Comparison of ENCODE assay signal across 11 cellular contexts in genomic region chr14:51534623-51535022, GRCh38.
A peak's percentile ranks its signal among the peaks of the same experiment; 100 is the strongest.
DNase-seq lines count a peak whose midpoint lies in the region; ATAC-seq and TF ChIP-seq lines count a peak whose summit lies in the region.
"Had no signal": no experiment of that assay in that cellular context is flagged by ENCODE, and none has a peak within 500 bp of the region (broad histone marks: within the 10 kb centered on the region; RNA-seq: fewer than 3 reads in every experiment).

No MANE protein-coding gene starts in this region.

- no peaks in the 10 kb centered on the region for H3K36me3 Mint-ChIP-seq in natural killer cell treated with Interleukin-12 subunit alpha and Interleukin-12 subunit beta and Interleukin-15 and Interleukin-18, amount 100 ng/mL, for 72 hours

- no peak overlapping the region for H3K4me3 ChIP-seq in fibroblast of villous mesenchyme (ENCODE audit: low read depth, low read length)

- no peak for ATAC-seq in natural killer cell treated with Interleukin-12 subunit alpha and Interleukin-12 subunit beta and Interleukin-15 and Interleukin-18, amount 100 ng/mL, for 72 hours

- H3K4me3 Mint-ChIP-seq in natural killer cell treated with Interleukin-12 subunit alpha and Interleukin-12 subunit beta and Interleukin-15 and Interleukin-18, amount 100 ng/mL, for 72 hours: no peak overlapping the region
- H3K4me3 Mint-ChIP-seq: T-helper 2 cell treated with Interferon-gamma antibody and Interleukin-4, amounts not matched to agents 5 μg/mL and 100 μg/mL, for 36 hours had no signal

- peaks cover 0 to 4% of the 10 kb centered on the region in 2 donors for H3K4me1 Mint-ChIP-seq in natural killer cell treated with Interleukin-12 subunit alpha and Interleukin-12 subunit beta and Interleukin-15 and Interleukin-18, amount 100 ng/mL, for 72 hours (ENCODE audit: low read depth in 2 of 2)

- H3K27ac Mint-ChIP-seq in natural killer cell treated with Interleukin-12 subunit alpha and Interleukin-12 subunit beta and Interleukin-15 and Interleukin-18, amount 100 ng/mL, for 72 hours: peak overlapping the region in 1 of 2 donors; percentile 27
- H3K27ac Mint-ChIP-seq: T-helper 2 cell treated with Interferon-gamma antibody and Interleukin-4, amounts not matched to agents 5 μg/mL and 100 μg/mL, for 36 hours had no signal

- no peak for TF ChIP-seq CTCF in fibroblast of villous mesenchyme (IDR thresholded peaks at IDR 0.05; ENCODE audit: insufficient read depth, low read depth, low read length)

- DNase-seq in HCEC 1CT (peak; percentile 75), NCI-H774 (lab: John Stamatoyannopoulos, UW) (peak; percentile 23), fibroblast of villous mesenchyme (ENCODE audit: low read depth) (peak; percentile 36), pulmonary artery endothelial cell (ENCODE audit: low read depth, low spot score) (peak; percentile 77), NK-92 (lab: John Stamatoyannopoulos, UW; ENCODE audit: unreplicated experiment) (no peak), NCI-H82 treated with DMSO at 0.1 percent for 48 hours (lab: John Stamatoyannopoulos, UW; ENCODE audit: unreplicated experiment) (no peak)
- DNase-seq in activated naive CD4-positive, alpha-beta T cell (lab: John Stamatoyannopoulos, UW): no peak
- DNase-seq in natural killer cell treated with Interleukin-12 subunit alpha and Interleukin-12 subunit beta and Interleukin-15 and Interleukin-18, amount 100 ng/mL, for 72 hours (ENCODE audit: low spot score): no peak
- DNase-seq: brain microvascular endothelial cell; stimulated activated CD4-positive, alpha-beta T cell treated with anti-CD3 and anti-CD28 coated beads, Interleukin-4, amount 100 ng/mL, for 24 hours had no signal

- peaks cover 12 to 22% of the 10 kb centered on the region in 2 donors for H3K27me3 Mint-ChIP-seq in natural killer cell treated with Interleukin-12 subunit alpha and Interleukin-12 subunit beta and Interleukin-15 and Interleukin-18, amount 100 ng/mL, for 72 hours

- no peaks in the 10 kb centered on the region for H3K9me3 Mint-ChIP-seq in natural killer cell treated with Interleukin-12 subunit alpha and Interleukin-12 subunit beta and Interleukin-15 and Interleukin-18, amount 100 ng/mL, for 72 hours
- H3K9me3 Mint-ChIP-seq: T-helper 2 cell treated with Interferon-gamma antibody and Interleukin-4, amounts not matched to agents 5 μg/mL and 100 μg/mL, for 36 hours had no signal

Comparison
In these comparisons a context has a peak if more than half of its experiments do, and no peak if none do; other contexts are left out.
1. DNase-seq: peak in HCEC 1CT (single experiment), NCI-H774 (single experiment), fibroblast of villous mesenchyme (single experiment) and pulmonary artery endothelial cell (single experiment); none in activated naive CD4-positive, alpha-beta T cell (0 of 4), NK-92 (single experiment), NCI-H82 treated with DMSO at 0.1 percent for 48 hours (single experiment) and natural killer cell treated with Interleukin-12 subunit alpha and Interleukin-12 subunit beta and Interleukin-15 and Interleukin-18, amount 100 ng/mL, for 72 hours (single experiment).